ENCODE assay signal across 1 cellular context in the genomic region with DNA sequence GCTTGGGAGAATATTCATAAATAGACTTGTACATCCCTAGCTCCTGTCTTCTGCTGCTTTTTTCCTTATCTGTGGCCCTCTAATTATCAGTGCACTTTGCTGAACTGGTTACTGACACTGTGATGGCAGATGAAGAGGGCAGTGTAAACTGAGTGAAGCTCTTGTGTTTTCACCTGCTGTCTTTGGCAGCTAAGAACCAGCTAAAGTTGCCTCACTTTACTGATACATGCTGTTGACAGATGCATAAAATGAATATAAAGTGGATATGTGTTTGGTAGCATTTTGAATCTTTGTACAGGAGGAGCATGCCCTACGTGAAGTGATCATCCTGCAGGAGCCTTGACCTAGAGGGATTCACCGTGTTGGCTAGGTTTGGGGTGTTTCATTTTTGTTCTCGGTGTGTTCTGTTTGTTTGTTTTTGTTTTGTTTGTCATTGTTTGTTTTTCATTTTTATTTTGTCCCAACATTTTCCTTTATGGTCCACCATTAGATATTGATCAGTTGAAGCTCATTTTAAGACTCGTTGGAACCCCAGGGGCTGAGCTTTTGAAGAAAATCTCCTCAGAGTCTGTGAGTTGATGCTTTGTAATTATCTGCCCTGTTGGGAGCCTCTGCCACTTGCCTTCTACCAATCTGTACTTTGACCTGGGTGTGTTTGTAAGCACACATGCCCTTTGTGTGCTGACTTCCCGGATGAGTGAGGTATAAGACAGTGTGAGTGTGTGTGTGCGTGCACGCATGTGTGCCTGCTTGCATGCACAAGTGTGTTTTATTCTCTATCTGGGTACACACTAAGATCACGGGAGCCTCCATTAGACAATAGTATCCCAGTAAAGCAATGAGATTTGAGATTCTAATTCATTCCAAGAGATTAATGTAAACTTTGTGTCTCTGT.
A peak's percentile ranks its signal among the peaks of the same experiment; 100 is the strongest.
TF ChIP-seq lines count a peak whose summit lies in the region.

No MANE protein-coding gene starts in this region.

TF ChIP-seq in HepG2, 621 proteins besides CTCF, POLR2A, EP300 and RAD21 (continued from another document and continues in another):
- TF ChIP-seq GLI4 (CRISPR knock-in tag; IDR thresholded peaks at IDR 0.05; ENCODE audit: borderline replicate concordance) (no peak; the same call in 1 of the 2 replicates), SIN3A (IDR thresholded peaks at IDR 0.05; ENCODE audit: borderline replicate concordance, low read depth, low read length) (no peak), NCOA5 (CRISPR knock-in tag; IDR thresholded peaks at IDR 0.05) (no peak), ZNF672 (CRISPR knock-in tag; IDR thresholded peaks at IDR 0.05) (no peak; the same call in 1 of the 2 replicates), NCOR1 (IDR thresholded peaks at IDR 0.05; ENCODE audit: borderline replicate concordance, low read length) (peak; percentile 90), NCOA1 (CRISPR knock-in tag; IDR thresholded peaks at IDR 0.05) (no peak), ZBTB21 (CRISPR knock-in tag; IDR thresholded peaks at IDR 0.05) (peak; percentile 59; the same call in 1 of the 2 replicates), SIX1 (CRISPR knock-in tag; IDR thresholded peaks at IDR 0.05; ENCODE audit: borderline replicate concordance) (peak; percentile 68; the same call in 1 of the 2 replicates), ZNF781 (CRISPR knock-in tag; IDR thresholded peaks at IDR 0.05; ENCODE audit: borderline replicate concordance, not compliant biosample characterization) (no peak), BRD4 (CRISPR knock-in tag; IDR thresholded peaks at IDR 0.05) (0 out of 2 replicates have a peak, but pooled peaks have one; percentile 43), XRCC5 (optimal IDR thresholded peaks at IDR 0.05; ENCODE audit: low read length) (peak; percentile 43), TBX3 (IDR thresholded peaks at IDR 0.05; ENCODE audit: borderline replicate concordance) (peak; percentile 70; the same call in 1 of the 2 replicates), SAFB2 (CRISPR knock-in tag; IDR thresholded peaks at IDR 0.05; ENCODE audit: borderline replicate concordance, low read depth) (no peak; the same call in 1 of the 2 replicates), ZNF430 (CRISPR knock-in tag; IDR thresholded peaks at IDR 0.05) (no peak), BCL3 (CRISPR knock-in tag; IDR thresholded peaks at IDR 0.05) (peak; percentile 15; the same call in 1 of the 2 replicates), MBNL3 (CRISPR knock-in tag; conservative IDR thresholded peaks at IDR 0.05) (peak; percentile 43; the same call in 1 of the 2 replicates), ZBTB34 (CRISPR knock-in tag; IDR thresholded peaks at IDR 0.05) (peak; percentile 44; the same call in 1 of the 2 replicates), ZNF772 (CRISPR knock-in tag; IDR thresholded peaks at IDR 0.05) (peak; percentile 77), ZNF230 (CRISPR knock-in tag; IDR thresholded peaks at IDR 0.05) (no peak), RFXANK (CRISPR knock-in tag; IDR thresholded peaks at IDR 0.05) (peak; percentile 82), IRF1 (CRISPR knock-in tag; IDR thresholded peaks at IDR 0.05; ENCODE audit: low read depth) (no peak), ZNF20 (CRISPR knock-in tag; IDR thresholded peaks at IDR 0.05) (no peak), REXO4 (CRISPR knock-in tag; IDR thresholded peaks at IDR 0.05; ENCODE audit: borderline replicate concordance) (no peak), SMAD1 (CRISPR knock-in tag; IDR thresholded peaks at IDR 0.05; ENCODE audit: borderline replicate concordance, low read depth) (peak; percentile 59; the same call in 1 of the 2 replicates), ZBTB37 (CRISPR knock-in tag; IDR thresholded peaks at IDR 0.05) (no peak), ZNF7 (CRISPR knock-in tag; IDR thresholded peaks at IDR 0.05) (0 out of 2 replicates have a peak, but pooled peaks have one; percentile 34), MLX (CRISPR knock-in tag; IDR thresholded peaks at IDR 0.05) (peak; percentile 96), ZNF331 (CRISPR knock-in tag; IDR thresholded peaks at IDR 0.05) (peak; percentile 98), ZHX1 (CRISPR knock-in tag; IDR thresholded peaks at IDR 0.05; ENCODE audit: low read depth) (no peak), ZNF615 (CRISPR knock-in tag; IDR thresholded peaks at IDR 0.05; ENCODE audit: borderline replicate concordance) (peak; percentile 90; the same call in 1 of the 2 replicates), HNF4G (IDR thresholded peaks at IDR 0.05; ENCODE audit: borderline replicate concordance, low read depth, low read length) (peak; percentile 97), HNF4G (CRISPR knock-in tag; IDR thresholded peaks at IDR 0.05; ENCODE audit: borderline replicate concordance, low read depth) (peak; percentile 98), TAF1 (CRISPR knock-in tag; IDR thresholded peaks at IDR 0.05) (peak; percentile 36), REPIN1 (CRISPR knock-in tag; IDR thresholded peaks at IDR 0.05; ENCODE audit: borderline replicate concordance, low read depth) (peak; percentile 58; the same call in 1 of the 2 replicates), NFIB (CRISPR knock-in tag; IDR thresholded peaks at IDR 0.05; ENCODE audit: borderline replicate concordance) (no peak), ZNF367 (CRISPR knock-in tag; IDR thresholded peaks at IDR 0.05; ENCODE audit: borderline replicate concordance) (no peak), KAT8 (CRISPR knock-in tag; IDR thresholded peaks at IDR 0.05) (peak; percentile 92), ZNF589 (CRISPR knock-in tag; conservative IDR thresholded peaks at IDR 0.05) (peak; percentile 62; the same call in 1 of the 2 replicates), ZNF282 (IDR thresholded peaks at IDR 0.05; ENCODE audit: partially characterized antibody) (no peak), ZNF512 (CRISPR knock-in tag; IDR thresholded peaks at IDR 0.05) (peak; percentile 84; the same call in 1 of the 2 replicates), BORCS8-MEF2B (CRISPR knock-in tag; IDR thresholded peaks at IDR 0.05) (peak; percentile 59), ZNF629 (CRISPR knock-in tag; conservative IDR thresholded peaks at IDR 0.05) (peak; percentile 63; the same call in 1 of the 2 replicates), ZNF296 (CRISPR knock-in tag; conservative IDR thresholded peaks at IDR 0.05) (no peak), HOXA9 (CRISPR knock-in tag; IDR thresholded peaks at IDR 0.05; ENCODE audit: borderline replicate concordance) (0 out of 2 replicates have a peak, but pooled peaks have one; percentile 23), ZFX (CRISPR knock-in tag; IDR thresholded peaks at IDR 0.05; ENCODE audit: low read depth) (no peak; the same call in 1 of the 2 replicates)
- TF ChIP-seq, protein P1, sequence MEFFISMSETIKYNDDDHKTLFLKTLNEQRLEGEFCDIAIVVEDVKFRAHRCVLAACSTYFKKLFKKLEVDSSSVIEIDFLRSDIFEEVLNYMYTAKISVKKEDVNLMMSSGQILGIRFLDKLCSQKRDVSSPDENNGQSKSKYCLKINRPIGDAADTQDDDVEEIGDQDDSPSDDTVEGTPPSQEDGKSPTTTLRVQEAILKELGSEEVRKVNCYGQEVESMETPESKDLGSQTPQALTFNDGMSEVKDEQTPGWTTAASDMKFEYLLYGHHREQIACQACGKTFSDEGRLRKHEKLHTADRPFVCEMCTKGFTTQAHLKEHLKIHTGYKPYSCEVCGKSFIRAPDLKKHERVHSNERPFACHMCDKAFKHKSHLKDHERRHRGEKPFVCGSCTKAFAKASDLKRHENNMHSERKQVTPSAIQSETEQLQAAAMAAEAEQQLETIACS (CRISPR knock-in tag; IDR thresholded peaks at IDR 0.05): no peak
- TF ChIP-seq, protein P2, sequence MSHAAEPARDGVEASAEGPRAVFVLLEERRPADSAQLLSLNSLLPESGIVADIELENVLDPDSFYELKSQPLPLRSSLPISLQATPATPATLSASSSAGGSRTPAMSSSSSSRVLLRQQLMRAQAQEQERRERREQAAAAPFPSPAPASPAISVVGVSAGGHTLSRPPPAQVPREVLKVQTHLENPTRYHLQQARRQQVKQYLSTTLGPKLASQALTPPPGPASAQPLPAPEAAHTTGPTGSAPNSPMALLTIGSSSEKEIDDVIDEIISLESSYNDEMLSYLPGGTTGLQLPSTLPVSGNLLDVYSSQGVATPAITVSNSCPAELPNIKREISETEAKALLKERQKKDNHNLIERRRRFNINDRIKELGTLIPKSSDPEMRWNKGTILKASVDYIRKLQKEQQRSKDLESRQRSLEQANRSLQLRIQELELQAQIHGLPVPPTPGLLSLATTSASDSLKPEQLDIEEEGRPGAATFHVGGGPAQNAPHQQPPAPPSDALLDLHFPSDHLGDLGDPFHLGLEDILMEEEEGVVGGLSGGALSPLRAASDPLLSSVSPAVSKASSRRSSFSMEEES (CRISPR knock-in tag; IDR thresholded peaks at IDR 0.05): peak; percentile 90
- TF ChIP-seq, protein P3, sequence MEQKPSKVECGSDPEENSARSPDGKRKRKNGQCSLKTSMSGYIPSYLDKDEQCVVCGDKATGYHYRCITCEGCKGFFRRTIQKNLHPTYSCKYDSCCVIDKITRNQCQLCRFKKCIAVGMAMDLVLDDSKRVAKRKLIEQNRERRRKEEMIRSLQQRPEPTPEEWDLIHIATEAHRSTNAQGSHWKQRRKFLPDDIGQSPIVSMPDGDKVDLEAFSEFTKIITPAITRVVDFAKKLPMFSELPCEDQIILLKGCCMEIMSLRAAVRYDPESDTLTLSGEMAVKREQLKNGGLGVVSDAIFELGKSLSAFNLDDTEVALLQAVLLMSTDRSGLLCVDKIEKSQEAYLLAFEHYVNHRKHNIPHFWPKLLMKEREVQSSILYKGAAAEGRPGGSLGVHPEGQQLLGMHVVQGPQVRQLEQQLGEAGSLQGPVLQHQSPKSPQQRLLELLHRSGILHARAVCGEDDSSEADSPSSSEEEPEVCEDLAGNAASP (CRISPR knock-in tag; IDR thresholded peaks at IDR 0.05; ENCODE audit: borderline replicate concordance): peak; percentile 78; the same call in 1 of the 2 replicates
